In genomic region chr12:57611116-57611809, GRCh38 we compare ENCODE assay signal across 8 cellular contexts. TPM values are rescaled to one million over a fixed set of nuclear protein-coding genes. Genes with fewer than 3 reads are reported as not detected.
DNase-seq lines count a peak whose midpoint lies in the region; ATAC-seq, FAIRE-seq and TF ChIP-seq lines count a peak whose summit lies in the region.

TSS of gene ARHGEF25 (plus strand) at chr12:57611435. CDS start at chr12:57611895, 460 bp downstream.

- no peaks in the 10 kb centered on the region for H3K27me3 ChIP-seq in uterus

- peak within 1 kb of the TSS in 1 of 2 donors; percentile 54 for H3K27ac Mint-ChIP-seq in natural killer cell treated with Interleukin-12 subunit alpha and Interleukin-12 subunit beta and Interleukin-15 and Interleukin-18, amount 100 ng/mL, for 72 hours

- no peaks in the 10 kb centered on the region for H3K4me1 ChIP-seq in uterus

- H3K9me3 ChIP-seq in uterus, result no peaks in the 10 kb centered on the region

- peak; percentile 82 to 84 for ATAC-seq in natural killer cell treated with Interleukin-12 subunit alpha and Interleukin-12 subunit beta and Interleukin-15 and Interleukin-18, amount 100 ng/mL, for 72 hours
- ATAC-seq in HG03469 (IDR thresholded peaks at IDR 0.05; ENCODE audit: unreplicated experiment), result no peak

- TF ChIP-seq POLR2A in uterus (IDR thresholded peaks at IDR 0.05), result peak; percentile 57 to 80

- H3K4me3 ChIP-seq in fibroblast of the aortic adventitia (ENCODE audit: low read depth, low read length), result peak within 1 kb of the TSS; percentile 72
- peak within 1 kb of the TSS; percentile 70 to 81 for H3K4me3 ChIP-seq in uterus

- H3K36me3 Mint-ChIP-seq in natural killer cell treated with Interleukin-12 subunit alpha and Interleukin-12 subunit beta and Interleukin-15 and Interleukin-18, amount 100 ng/mL, for 72 hours, result no peaks in the 10 kb centered on the region

- H3K4me3 Mint-ChIP-seq in natural killer cell treated with Interleukin-12 subunit alpha and Interleukin-12 subunit beta and Interleukin-15 and Interleukin-18, amount 100 ng/mL, for 72 hours, result peak within 1 kb of the TSS; percentile 54

- TF ChIP-seq CTCF in D721Med (IDR thresholded peaks at IDR 0.05; ENCODE audit: insufficient read depth, missing control alignments) (no peak), fibroblast of the aortic adventitia (IDR thresholded peaks at IDR 0.05; ENCODE audit: insufficient read depth, low read length) (no peak), uterus (IDR thresholded peaks at IDR 0.05) (no peak)

- peak within 1 kb of the TSS; percentile 93 to 94 for H3K27ac ChIP-seq in uterus

- no peaks in the 10 kb centered on the region for H3K36me3 ChIP-seq in uterus

- no peaks in the 10 kb centered on the region for H3K9me3 Mint-ChIP-seq in natural killer cell treated with Interleukin-12 subunit alpha and Interleukin-12 subunit beta and Interleukin-15 and Interleukin-18, amount 100 ng/mL, for 72 hours

- H3K4me1 Mint-ChIP-seq in natural killer cell treated with Interleukin-12 subunit alpha and Interleukin-12 subunit beta and Interleukin-15 and Interleukin-18, amount 100 ng/mL, for 72 hours (ENCODE audit: low read depth in 2 of 2), result peaks cover 0 to 3% of the 10 kb centered on the region in 2 donors

- DNase-seq in D721Med (ENCODE audit: insufficient read length, low spot score), result peak; percentile 79
- peak; percentile 69 for DNase-seq in HCEC 1CT
- DNase-seq in NCI-H69 (lab: John Stamatoyannopoulos, UW), result peak; percentile 89
- peak; percentile 30 for DNase-seq in activated T-helper 9 cell treated with anti-CD3 and anti-CD28 coated beads, Interleukin-2, amount 50 U/mL, for 16 hours (ENCODE audit: low read depth)
- DNase-seq in fibroblast of the aortic adventitia (ENCODE audit: low read depth), result peak; percentile 37
- DNase-seq in natural killer cell treated with Interleukin-12 subunit alpha and Interleukin-12 subunit beta and Interleukin-15 and Interleukin-18, amount 100 ng/mL, for 72 hours (ENCODE audit: low spot score), result no peak
- peak; percentile 86 to 88 for DNase-seq in uterus

- FAIRE-seq in D721Med (lab: Jason Lieb, UNC), result no peak

- intact Hi-C loops in uterus (cut with DNase I; ENCODE audit: low total_unique reads), result no loop called here

- no peaks in the 10 kb centered on the region for H3K27me3 Mint-ChIP-seq in natural killer cell treated with Interleukin-12 subunit alpha and Interleukin-12 subunit beta and Interleukin-15 and Interleukin-18, amount 100 ng/mL, for 72 hours

RNA-seq across cellular contexts. Expression of gene ARHGEF25, which starts in this region (rescaled TPM):
- total RNA-seq in fibroblast of the aortic adventitia (ENCODE audit: low replicate concordance) (18.3 and 64.5 TPM in 2 replicates), uterus (100 to 1,000 TPM in 1 of 4 donors, 10 to 100 TPM in 3; 52.9 to 205 (median 85.6) TPM)
- total RNA-seq in natural killer cell treated with Interleukin-12 subunit alpha and Interleukin-12 subunit beta and Interleukin-15 and Interleukin-18, amount 100 ng/mL, for 72 hours, result 1 to 10 TPM in 1 of 2 donors, under 1 TPM in 1; 0.52 to 4.0 TPM
